8 cellular contexts compared by ENCODE assay signal in genomic region chr17:9021985-9022552, GRCh38. TPM values are rescaled to one million over a fixed set of nuclear protein-coding genes. Genes with fewer than 3 reads are reported as not detected.
DNase-seq lines count a peak whose midpoint lies in the region; ATAC-seq and TF ChIP-seq lines count a peak whose summit lies in the region.

No MANE protein-coding gene starts in this region.

- no peak overlapping the region for H3K9ac ChIP-seq in MM.1S (ENCODE audit: low read length)
- peak overlapping the region; percentile 50 for H3K9ac ChIP-seq in mammary epithelial cell (ENCODE audit: insufficient read depth, low read length)

- ATAC-seq in right lobe of liver, result peak; percentile 56 to 67 (median 64)
- no peak for ATAC-seq in HG02571 (IDR thresholded peaks at IDR 0.05; ENCODE audit: unreplicated experiment)
- ATAC-seq in HG02588 (IDR thresholded peaks at IDR 0.05; ENCODE audit: unreplicated experiment), result no peak

- 0 out of 2 replicates have a peak overlapping the region, but pooled peaks have one; percentile 51 for H2AFZ ChIP-seq in MM.1S (ENCODE audit: low read length)
- H2AFZ ChIP-seq in mammary epithelial cell (ENCODE audit: low read depth, low read length), result peak overlapping the region; percentile 93

- no peaks in the 10 kb centered on the region for H3K79me2 ChIP-seq in MM.1S (ENCODE audit: low read length)
- peaks cover 5% of the 10 kb centered on the region for H3K79me2 ChIP-seq in mammary epithelial cell (ENCODE audit: insufficient read depth, low read length)

- H3F3A ChIP-seq in MM.1S (ENCODE audit: insufficient read depth, low read length), result no peaks in the 10 kb centered on the region

- H3K27ac ChIP-seq in MM.1S (ENCODE audit: low read length), result no peak overlapping the region
- H3K27ac ChIP-seq in mammary epithelial cell (ENCODE audit: insufficient read depth, low read depth, low read length), result no peak overlapping the region
- H3K27ac ChIP-seq in right lobe of liver, result peak overlapping the region in 2 of 3 donors; percentile 21 to 65
- no peak overlapping the region for H3K27ac ChIP-seq in thyroid gland

- H3K27me3 ChIP-seq in MM.1S (replicated peaks; ENCODE audit: insufficient read depth, low read length) (peaks cover 65% of the 10 kb centered on the region), mammary epithelial cell (ENCODE audit: insufficient read depth, low read length) (peaks cover 5% of the 10 kb centered on the region), right lobe of liver (no peaks in the 10 kb centered on the region), thyroid gland (peaks cover 11% of the 10 kb centered on the region)

- TF ChIP-seq CTCF in MM.1S (IDR thresholded peaks at IDR 0.05; ENCODE audit: low read length) (no peak), mammary epithelial cell (conservative IDR thresholded peaks at IDR 0.05 in 1 of 2, IDR thresholded peaks at IDR 0.05 in 1 of 2; ENCODE audit: extremely low read depth in 1 of 2, insufficient read depth in 1 of 2, low read depth in 1 of 2, low read length in 2 of 2) (no peak), right lobe of liver (IDR thresholded peaks at IDR 0.05) (no peak), thyroid gland (IDR thresholded peaks at IDR 0.05) (no peak)

- CTCF ChIA-PET in mammary epithelial cell (lab: Charles Lee; ENCODE audit: low non-redundant PET), result no interaction called here

- H3K36me3 ChIP-seq in MM.1S (replicated peaks; ENCODE audit: insufficient read depth, low read length) (no peaks in the 10 kb centered on the region), mammary epithelial cell (ENCODE audit: insufficient read depth, low read length) (no peaks in the 10 kb centered on the region), right lobe of liver (no peaks in the 10 kb centered on the region), thyroid gland (no peaks in the 10 kb centered on the region)

- intact Hi-C loops in mammary epithelial cell (cut with micrococcal nuclease) (no loop called here), right lobe of liver (cut with DNase I) (no loop called here), thyroid gland (cut with DNase I) (no loop called here)

- no peaks in the 10 kb centered on the region for H4K20me1 ChIP-seq in MM.1S (ENCODE audit: insufficient read depth, low read length)
- peaks cover 4% of the 10 kb centered on the region for H4K20me1 ChIP-seq in mammary epithelial cell (ENCODE audit: insufficient read depth, low read length)

- peak; percentile 16 for DNase-seq in ELR (ENCODE audit: low read depth)
- DNase-seq in MM.1S, result no peak
- DNase-seq in mammary epithelial cell, result peak; percentile 51
- peak; percentile 54 to 70 (median 67) for DNase-seq in right lobe of liver
- DNase-seq in thyroid gland, result no peak
- no peak for DNase-seq in OCI-M2 (lab: John Stamatoyannopoulos, UW; ENCODE audit: unreplicated experiment)

- dilution Hi-C loops in mammary epithelial cell (cut with HindIII; ENCODE audit: low sequenced_read_pairs), result no loop called here

- TF ChIP-seq POLR2A in right lobe of liver (IDR thresholded peaks at IDR 0.05) (no peak), thyroid gland (IDR thresholded peaks at IDR 0.05) (no peak)

- H3K9me3 ChIP-seq in MM.1S (replicated peaks; ENCODE audit: insufficient read depth, low read length) (no peaks in the 10 kb centered on the region), mammary epithelial cell (replicated peaks; ENCODE audit: insufficient read depth, low read length) (no peaks in the 10 kb centered on the region), right lobe of liver (no peaks in the 10 kb centered on the region), thyroid gland (no peaks in the 10 kb centered on the region)

- H3K4me2 ChIP-seq in MM.1S (ENCODE audit: low read depth, low read length) (peak overlapping the region; percentile 89), mammary epithelial cell (ENCODE audit: insufficient read depth, low read depth, low read length) (peak overlapping the region; percentile 89)

- H3K9me2 ChIP-seq in MM.1S (replicated peaks; ENCODE audit: insufficient read depth, low read length), result no peaks in the 10 kb centered on the region

- WGBS in mammary epithelial cell (ENCODE audit: low coverage, missing lambda C conversion rate), result 0% methylated on average over 4 of the region's 76 CpGs
- no CpG with 5 or more reads among the region's 76 CpGs for WGBS in right lobe of liver (ENCODE audit: insufficient coverage, low coverage, low lambda C conversion rate, missing lambda C conversion rate)
- 0% methylated on average over 9 of the region's 76 CpGs; no CpG with 5 or more reads in 1 of the 2 donors for WGBS in thyroid gland, 2 donors

- in situ Hi-C loops in mammary epithelial cell (cut with MboI; ENCODE audit: low sequenced_read_pairs in 2 of 2), result no loop called here

- no TSS peak for BruUV-seq in mammary epithelial cell (replicated peaks; lab: Mats Ljungman, UMichigan)

- H3K4me1 ChIP-seq in MM.1S (ENCODE audit: low read length) (no peaks in the 10 kb centered on the region), mammary epithelial cell (ENCODE audit: insufficient read depth, low read length) (peaks cover 20% of the 10 kb centered on the region), right lobe of liver (peaks cover 0 to 15% (median 0%) of the 10 kb centered on the region in 4 donors), thyroid gland (peaks cover 15 to 24% of the 10 kb centered on the region in 2 donors)

- peak overlapping the region; percentile 59; the same call in 1 of the 2 replicates for H3K4me3 ChIP-seq in MM.1S (ENCODE audit: low read length)
- H3K4me3 ChIP-seq in mammary epithelial cell (replicated peaks in 1 of 3; ENCODE audit: insufficient read depth in 1 of 3, low read depth in 2 of 3, low read length in 3 of 3), result peak overlapping the region; percentile 66 to 75 (median 72)
- peak overlapping the region; percentile 66 to 73 (median 67) for H3K4me3 ChIP-seq in right lobe of liver
- peak overlapping the region in 2 of 3 donors; percentile 28 to 49 for H3K4me3 ChIP-seq in thyroid gland (replicated peaks in 1 of 3)

RNA-seq across cellular contexts. Expression of gene NTN1, which starts 0.8 kb away (rescaled TPM):
- 10 to 100 TPM in 1 of 2 donors, 1 to 10 TPM in 1; 5.2 to 18.6 TPM for total RNA-seq in mammary epithelial cell
- 9.3 TPM for polyA plus RNA-seq in mammary epithelial cell
- polyA minus RNA-seq in mammary epithelial cell, result 6.0 TPM
- total RNA-seq in right lobe of liver, result 10 to 100 TPM in 2 of 6 experiments, 1 to 10 TPM in 4; 3.5 to 12.5 (median 8.5) TPM
- 1 to 10 TPM; 4.1 to 9.2 (median 7.1) TPM for total RNA-seq in thyroid gland

RNA-seq across cellular contexts. Expression of gene PIK3R5, which starts 56.6 kb away (rescaled TPM):
- total RNA-seq in mammary epithelial cell (under 1 TPM in 1 of 2 donors, not detected in 1; 0.71 TPM), right lobe of liver (1 to 10 TPM; 3.7 to 6.5 (median 5.0) TPM), thyroid gland (10 to 100 TPM in 1 of 4 donors, 1 to 10 TPM in 3; 2.3 to 10.6 (median 5.1) TPM)
- polyA plus RNA-seq in mammary epithelial cell, result 0.16 TPM
- polyA minus RNA-seq in mammary epithelial cell, result 6.0 TPM

Comparison
In these comparisons a context has a peak if more than half of its experiments do, and no peak if none do; other contexts are left out.
1. DNase-seq: peak in ELR (single experiment), mammary epithelial cell (single experiment) and right lobe of liver (3 of 3); none in MM.1S (single experiment), thyroid gland (0 of 2) and OCI-M2 (single experiment).
2. H3K27ac ChIP-seq: peak in right lobe of liver (2 of 3); none in MM.1S (single experiment), mammary epithelial cell (single experiment) and thyroid gland (0 of 3).
3. ATAC-seq: peak in right lobe of liver (4 of 4); none in HG02571 (single experiment) and HG02588 (single experiment).
4. Peak in every context shown above with its lines, with median percentiles within 50 percentile points of each other: H3K4me3 ChIP-seq.